ENCODE assay signal across 1 cellular context in the genomic region with DNA sequence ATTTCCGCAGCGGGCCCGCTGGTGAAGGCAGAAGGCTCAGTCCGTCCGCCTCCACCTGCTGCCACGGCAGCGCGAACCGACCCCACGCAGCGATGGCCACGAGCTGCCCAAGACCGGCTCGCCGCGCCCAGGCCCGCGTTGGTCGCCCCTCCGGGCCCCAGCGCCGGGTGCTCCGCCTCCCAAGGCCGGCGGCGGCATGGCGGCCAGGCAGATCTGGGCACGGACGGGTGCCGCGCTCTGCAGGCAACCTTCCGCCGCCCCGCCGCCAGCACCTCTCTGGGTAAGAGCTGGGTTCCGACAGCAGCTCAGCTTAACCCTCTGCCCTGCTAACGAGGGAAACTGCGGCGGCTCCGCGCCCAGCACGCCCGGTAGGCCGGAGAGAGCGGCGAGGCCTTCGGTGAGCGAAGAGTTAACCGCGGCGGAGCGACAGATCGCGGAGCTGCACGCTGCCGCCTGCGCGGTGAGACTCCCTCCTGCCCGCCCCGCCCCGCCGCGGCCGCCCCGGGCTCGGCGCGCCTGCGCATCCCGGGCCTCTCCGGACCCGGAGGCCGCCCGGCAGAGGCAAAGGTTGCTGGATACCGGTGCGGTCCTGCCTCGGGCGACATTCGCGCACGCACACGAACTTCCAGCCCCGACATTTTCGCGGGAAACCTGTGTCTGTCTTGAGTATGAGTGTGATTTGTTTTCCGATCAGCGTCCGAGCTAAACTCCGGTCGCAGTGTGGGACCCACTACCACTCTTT.
TF ChIP-seq lines count a peak whose summit lies in the region.

A gene (plus strand): TSS at position 177 of the 742 bp plus-strand sequence. CDS start 20 bp downstream, at position 197.

TF ChIP-seq in K562, 482 proteins besides CTCF, POLR2A, EP300 and RAD21 (continued from another document and continues in another):
- TF ChIP-seq, protein P1, sequence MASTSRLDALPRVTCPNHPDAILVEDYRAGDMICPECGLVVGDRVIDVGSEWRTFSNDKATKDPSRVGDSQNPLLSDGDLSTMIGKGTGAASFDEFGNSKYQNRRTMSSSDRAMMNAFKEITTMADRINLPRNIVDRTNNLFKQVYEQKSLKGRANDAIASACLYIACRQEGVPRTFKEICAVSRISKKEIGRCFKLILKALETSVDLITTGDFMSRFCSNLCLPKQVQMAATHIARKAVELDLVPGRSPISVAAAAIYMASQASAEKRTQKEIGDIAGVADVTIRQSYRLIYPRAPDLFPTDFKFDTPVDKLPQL (IDR thresholded peaks at IDR 0.05; ENCODE audit: extremely low read depth, insufficient read length) = no peak
- no peak for TF ChIP-seq RBM34 (IDR thresholded peaks at IDR 0.05; ENCODE audit: borderline replicate concordance, insufficient read depth, low read length)
- TF ChIP-seq NFXL1 (CRISPR knock-in tag; IDR thresholded peaks at IDR 0.05) = no peak
- TF ChIP-seq, protein P2, sequence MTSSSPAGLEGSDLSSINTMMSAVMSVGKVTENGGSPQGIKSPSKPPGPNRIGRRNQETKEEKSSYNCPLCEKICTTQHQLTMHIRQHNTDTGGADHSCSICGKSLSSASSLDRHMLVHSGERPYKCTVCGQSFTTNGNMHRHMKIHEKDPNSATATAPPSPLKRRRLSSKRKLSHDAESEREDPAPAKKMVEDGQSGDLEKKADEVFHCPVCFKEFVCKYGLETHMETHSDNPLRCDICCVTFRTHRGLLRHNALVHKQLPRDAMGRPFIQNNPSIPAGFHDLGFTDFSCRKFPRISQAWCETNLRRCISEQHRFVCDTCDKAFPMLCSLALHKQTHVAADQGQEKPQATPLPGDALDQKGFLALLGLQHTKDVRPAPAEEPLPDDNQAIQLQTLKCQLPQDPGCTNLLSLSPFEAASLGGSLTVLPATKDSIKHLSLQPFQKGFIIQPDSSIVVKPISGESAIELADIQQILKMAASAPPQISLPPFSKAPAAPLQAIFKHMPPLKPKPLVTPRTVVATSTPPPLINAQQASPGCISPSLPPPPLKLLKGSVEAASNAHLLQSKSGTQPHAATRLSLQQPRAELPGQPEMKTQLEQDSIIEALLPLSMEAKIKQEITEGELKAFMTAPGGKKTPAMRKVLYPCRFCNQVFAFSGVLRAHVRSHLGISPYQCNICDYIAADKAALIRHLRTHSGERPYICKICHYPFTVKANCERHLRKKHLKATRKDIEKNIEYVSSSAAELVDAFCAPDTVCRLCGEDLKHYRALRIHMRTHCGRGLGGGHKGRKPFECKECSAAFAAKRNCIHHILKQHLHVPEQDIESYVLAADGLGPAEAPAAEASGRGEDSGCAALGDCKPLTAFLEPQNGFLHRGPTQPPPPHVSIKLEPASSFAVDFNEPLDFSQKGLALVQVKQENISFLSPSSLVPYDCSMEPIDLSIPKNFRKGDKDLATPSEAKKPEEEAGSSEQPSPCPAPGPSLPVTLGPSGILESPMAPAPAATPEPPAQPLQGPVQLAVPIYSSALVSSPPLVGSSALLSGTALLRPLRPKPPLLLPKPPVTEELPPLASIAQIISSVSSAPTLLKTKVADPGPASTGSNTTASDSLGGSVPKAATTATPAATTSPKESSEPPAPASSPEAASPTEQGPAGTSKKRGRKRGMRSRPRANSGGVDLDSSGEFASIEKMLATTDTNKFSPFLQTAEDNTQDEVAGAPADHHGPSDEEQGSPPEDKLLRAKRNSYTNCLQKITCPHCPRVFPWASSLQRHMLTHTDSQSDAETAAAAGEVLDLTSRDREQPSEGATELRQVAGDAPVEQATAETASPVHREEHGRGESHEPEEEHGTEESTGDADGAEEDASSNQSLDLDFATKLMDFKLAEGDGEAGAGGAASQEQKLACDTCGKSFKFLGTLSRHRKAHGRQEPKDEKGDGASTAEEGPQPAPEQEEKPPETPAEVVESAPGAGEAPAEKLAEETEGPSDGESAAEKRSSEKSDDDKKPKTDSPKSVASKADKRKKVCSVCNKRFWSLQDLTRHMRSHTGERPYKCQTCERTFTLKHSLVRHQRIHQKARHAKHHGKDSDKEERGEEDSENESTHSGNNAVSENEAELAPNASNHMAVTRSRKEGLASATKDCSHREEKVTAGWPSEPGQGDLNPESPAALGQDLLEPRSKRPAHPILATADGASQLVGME (CRISPR knock-in tag; IDR thresholded peaks at IDR 0.05) = peak; percentile 69; the same call in 1 of the 2 replicates
- TF ChIP-seq ZNF354B (CRISPR knock-in tag; IDR thresholded peaks at IDR 0.05) = no peak
- peak; percentile 88 to 99 for TF ChIP-seq MAZ (CRISPR knock-in tag; conservative IDR thresholded peaks at IDR 0.05 in 1 of 2, IDR thresholded peaks at IDR 0.05 in 1 of 2)
- TF ChIP-seq, protein P3, sequence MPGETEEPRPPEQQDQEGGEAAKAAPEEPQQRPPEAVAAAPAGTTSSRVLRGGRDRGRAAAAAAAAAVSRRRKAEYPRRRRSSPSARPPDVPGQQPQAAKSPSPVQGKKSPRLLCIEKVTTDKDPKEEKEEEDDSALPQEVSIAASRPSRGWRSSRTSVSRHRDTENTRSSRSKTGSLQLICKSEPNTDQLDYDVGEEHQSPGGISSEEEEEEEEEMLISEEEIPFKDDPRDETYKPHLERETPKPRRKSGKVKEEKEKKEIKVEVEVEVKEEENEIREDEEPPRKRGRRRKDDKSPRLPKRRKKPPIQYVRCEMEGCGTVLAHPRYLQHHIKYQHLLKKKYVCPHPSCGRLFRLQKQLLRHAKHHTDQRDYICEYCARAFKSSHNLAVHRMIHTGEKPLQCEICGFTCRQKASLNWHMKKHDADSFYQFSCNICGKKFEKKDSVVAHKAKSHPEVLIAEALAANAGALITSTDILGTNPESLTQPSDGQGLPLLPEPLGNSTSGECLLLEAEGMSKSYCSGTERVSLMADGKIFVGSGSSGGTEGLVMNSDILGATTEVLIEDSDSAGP (CRISPR knock-in tag; IDR thresholded peaks at IDR 0.05) = no peak
- 0 out of 4 replicates have a peak, but pooled peaks of 1 of the 2 experiments have one; percentile 33 for TF ChIP-seq CSDE1 (IDR thresholded peaks at IDR 0.05)
- peak; percentile 86 for TF ChIP-seq FOXJ2 (tag; IDR thresholded peaks at IDR 0.05)
- TF ChIP-seq HDGF (IDR thresholded peaks at IDR 0.05) = no peak
- TF ChIP-seq, protein P4, sequence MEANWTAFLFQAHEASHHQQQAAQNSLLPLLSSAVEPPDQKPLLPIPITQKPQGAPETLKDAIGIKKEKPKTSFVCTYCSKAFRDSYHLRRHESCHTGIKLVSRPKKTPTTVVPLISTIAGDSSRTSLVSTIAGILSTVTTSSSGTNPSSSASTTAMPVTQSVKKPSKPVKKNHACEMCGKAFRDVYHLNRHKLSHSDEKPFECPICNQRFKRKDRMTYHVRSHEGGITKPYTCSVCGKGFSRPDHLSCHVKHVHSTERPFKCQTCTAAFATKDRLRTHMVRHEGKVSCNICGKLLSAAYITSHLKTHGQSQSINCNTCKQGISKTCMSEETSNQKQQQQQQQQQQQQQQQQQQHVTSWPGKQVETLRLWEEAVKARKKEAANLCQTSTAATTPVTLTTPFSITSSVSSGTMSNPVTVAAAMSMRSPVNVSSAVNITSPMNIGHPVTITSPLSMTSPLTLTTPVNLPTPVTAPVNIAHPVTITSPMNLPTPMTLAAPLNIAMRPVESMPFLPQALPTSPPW (CRISPR knock-in tag; IDR thresholded peaks at IDR 0.05) = peak; percentile 89
- TF ChIP-seq SMARCE1 (IDR thresholded peaks at IDR 0.05) = no peak
- TF ChIP-seq, protein P5, sequence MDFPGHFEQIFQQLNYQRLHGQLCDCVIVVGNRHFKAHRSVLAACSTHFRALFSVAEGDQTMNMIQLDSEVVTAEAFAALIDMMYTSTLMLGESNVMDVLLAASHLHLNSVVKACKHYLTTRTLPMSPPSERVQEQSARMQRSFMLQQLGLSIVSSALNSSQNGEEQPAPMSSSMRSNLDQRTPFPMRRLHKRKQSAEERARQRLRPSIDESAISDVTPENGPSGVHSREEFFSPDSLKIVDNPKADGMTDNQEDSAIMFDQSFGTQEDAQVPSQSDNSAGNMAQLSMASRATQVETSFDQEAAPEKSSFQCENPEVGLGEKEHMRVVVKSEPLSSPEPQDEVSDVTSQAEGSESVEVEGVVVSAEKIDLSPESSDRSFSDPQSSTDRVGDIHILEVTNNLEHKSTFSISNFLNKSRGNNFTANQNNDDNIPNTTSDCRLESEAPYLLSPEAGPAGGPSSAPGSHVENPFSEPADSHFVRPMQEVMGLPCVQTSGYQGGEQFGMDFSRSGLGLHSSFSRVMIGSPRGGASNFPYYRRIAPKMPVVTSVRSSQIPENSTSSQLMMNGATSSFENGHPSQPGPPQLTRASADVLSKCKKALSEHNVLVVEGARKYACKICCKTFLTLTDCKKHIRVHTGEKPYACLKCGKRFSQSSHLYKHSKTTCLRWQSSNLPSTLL (IDR thresholded peaks at IDR 0.05) = no peak
- peak; percentile 49 for TF ChIP-seq POLR2H (tag; IDR thresholded peaks at IDR 0.05; ENCODE audit: low read depth)
- TF ChIP-seq HDAC3 (IDR thresholded peaks at IDR 0.05; ENCODE audit: borderline replicate concordance, partially characterized antibody) = no peak
- TF ChIP-seq HIVEP1 (CRISPR knock-in tag; IDR thresholded peaks at IDR 0.05) = 0 out of 2 replicates have a peak, but pooled peaks have one; percentile 56
- TF ChIP-seq SP1 (CRISPR knock-in tag; IDR thresholded peaks at IDR 0.05) = peak; percentile 58; the same call in 1 of the 2 replicates
- TF ChIP-seq ZNF175 (CRISPR knock-in tag; IDR thresholded peaks at IDR 0.05; ENCODE audit: low read depth) = no peak
- TF ChIP-seq XRCC3 (IDR thresholded peaks at IDR 0.05) = no peak
- no peak for TF ChIP-seq EHMT2 (IDR thresholded peaks at IDR 0.05)
- no peak for TF ChIP-seq SAFB2 (IDR thresholded peaks at IDR 0.05; ENCODE audit: borderline replicate concordance, low read depth, low read length, severe bottlenecking)
- TF ChIP-seq NFE2 (IDR thresholded peaks at IDR 0.05; ENCODE audit: low read depth) = no peak
- TF ChIP-seq, protein P6, sequence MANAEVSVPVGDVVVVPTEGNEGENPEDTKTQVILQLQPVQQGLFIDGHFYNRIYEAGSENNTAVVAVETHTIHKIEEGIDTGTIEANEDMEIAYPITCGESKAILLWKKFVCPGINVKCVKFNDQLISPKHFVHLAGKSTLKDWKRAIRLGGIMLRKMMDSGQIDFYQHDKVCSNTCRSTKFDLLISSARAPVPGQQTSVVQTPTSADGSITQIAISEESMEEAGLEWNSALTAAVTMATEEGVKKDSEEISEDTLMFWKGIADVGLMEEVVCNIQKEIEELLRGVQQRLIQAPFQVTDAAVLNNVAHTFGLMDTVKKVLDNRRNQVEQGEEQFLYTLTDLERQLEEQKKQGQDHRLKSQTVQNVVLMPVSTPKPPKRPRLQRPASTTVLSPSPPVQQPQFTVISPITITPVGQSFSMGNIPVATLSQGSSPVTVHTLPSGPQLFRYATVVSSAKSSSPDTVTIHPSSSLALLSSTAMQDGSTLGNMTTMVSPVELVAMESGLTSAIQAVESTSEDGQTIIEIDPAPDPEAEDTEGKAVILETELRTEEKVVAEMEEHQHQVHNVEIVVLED (CRISPR knock-in tag; IDR thresholded peaks at IDR 0.05) = peak; percentile 71
- no peak for TF ChIP-seq BDP1 (IDR thresholded peaks at IDR 0.05; ENCODE audit: insufficient read depth, insufficient read length)
- TF ChIP-seq RBM14 (IDR thresholded peaks at IDR 0.05; ENCODE audit: borderline replicate concordance, insufficient read depth, low read depth, low read length) = 0 out of 2 replicates have a peak, but pooled peaks have one; percentile 70
- TF ChIP-seq PRMT5 (CRISPR knock-in tag; IDR thresholded peaks at IDR 0.05) = no peak
- no peak for TF ChIP-seq ZNF717 (CRISPR knock-in tag; IDR thresholded peaks at IDR 0.05)
- TF ChIP-seq, protein P7, sequence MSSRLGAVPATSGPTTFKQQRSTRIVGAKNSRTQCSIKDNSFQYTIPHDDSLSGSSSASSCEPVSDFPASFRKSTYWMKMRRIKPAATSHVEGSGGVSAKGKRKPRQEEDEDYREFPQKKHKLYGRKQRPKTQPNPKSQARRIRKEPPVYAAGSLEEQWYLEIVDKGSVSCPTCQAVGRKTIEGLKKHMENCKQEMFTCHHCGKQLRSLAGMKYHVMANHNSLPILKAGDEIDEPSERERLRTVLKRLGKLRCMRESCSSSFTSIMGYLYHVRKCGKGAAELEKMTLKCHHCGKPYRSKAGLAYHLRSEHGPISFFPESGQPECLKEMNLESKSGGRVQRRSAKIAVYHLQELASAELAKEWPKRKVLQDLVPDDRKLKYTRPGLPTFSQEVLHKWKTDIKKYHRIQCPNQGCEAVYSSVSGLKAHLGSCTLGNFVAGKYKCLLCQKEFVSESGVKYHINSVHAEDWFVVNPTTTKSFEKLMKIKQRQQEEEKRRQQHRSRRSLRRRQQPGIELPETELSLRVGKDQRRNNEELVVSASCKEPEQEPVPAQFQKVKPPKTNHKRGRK (tag; IDR thresholded peaks at IDR 0.05) = no peak
- no peak for TF ChIP-seq ZC3H4 (CRISPR knock-in tag; IDR thresholded peaks at IDR 0.05; ENCODE audit: borderline replicate concordance)
- TF ChIP-seq, protein P8, sequence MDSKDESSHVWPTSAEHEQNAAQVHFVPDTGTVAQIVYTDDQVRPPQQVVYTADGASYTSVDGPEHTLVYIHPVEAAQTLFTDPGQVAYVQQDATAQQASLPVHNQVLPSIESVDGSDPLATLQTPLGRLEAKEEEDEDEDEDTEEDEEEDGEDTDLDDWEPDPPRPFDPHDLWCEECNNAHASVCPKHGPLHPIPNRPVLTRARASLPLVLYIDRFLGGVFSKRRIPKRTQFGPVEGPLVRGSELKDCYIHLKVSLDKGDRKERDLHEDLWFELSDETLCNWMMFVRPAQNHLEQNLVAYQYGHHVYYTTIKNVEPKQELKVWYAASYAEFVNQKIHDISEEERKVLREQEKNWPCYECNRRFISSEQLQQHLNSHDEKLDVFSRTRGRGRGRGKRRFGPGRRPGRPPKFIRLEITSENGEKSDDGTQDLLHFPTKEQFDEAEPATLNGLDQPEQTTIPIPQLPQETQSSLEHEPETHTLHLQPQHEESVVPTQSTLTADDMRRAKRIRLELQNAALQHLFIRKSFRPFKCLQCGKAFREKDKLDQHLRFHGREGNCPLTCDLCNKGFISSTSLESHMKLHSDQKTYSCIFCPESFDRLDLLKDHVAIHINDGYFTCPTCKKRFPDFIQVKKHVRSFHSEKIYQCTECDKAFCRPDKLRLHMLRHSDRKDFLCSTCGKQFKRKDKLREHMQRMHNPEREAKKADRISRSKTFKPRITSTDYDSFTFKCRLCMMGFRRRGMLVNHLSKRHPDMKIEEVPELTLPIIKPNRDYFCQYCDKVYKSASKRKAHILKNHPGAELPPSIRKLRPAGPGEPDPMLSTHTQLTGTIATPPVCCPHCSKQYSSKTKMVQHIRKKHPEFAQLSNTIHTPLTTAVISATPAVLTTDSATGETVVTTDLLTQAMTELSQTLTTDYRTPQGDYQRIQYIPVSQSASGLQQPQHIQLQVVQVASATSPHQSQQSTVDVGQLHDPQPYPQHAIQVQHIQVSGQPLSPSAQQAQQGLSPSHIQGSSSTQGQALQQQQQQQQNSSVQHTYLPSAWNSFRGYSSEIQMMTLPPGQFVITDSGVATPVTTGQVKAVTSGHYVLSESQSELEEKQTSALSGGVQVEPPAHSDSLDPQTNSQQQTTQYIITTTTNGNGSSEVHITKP (IDR thresholded peaks at IDR 0.05; ENCODE audit: partially characterized antibody) = no peak
- peak; percentile 71; the same call in 1 of the 2 replicates for TF ChIP-seq BHLHE40 (IDR thresholded peaks at IDR 0.05; ENCODE audit: low read length)
- TF ChIP-seq DMBX1 (CRISPR knock-in tag; IDR thresholded peaks at IDR 0.05; ENCODE audit: borderline replicate concordance) = peak; percentile 30; the same call in 1 of the 2 replicates
- TF ChIP-seq C11orf30 (IDR thresholded peaks at IDR 0.05; ENCODE audit: low read depth) = no peak; the same call in 1 of the 2 replicates
- TF ChIP-seq ZNF778 (CRISPR knock-in tag; IDR thresholded peaks at IDR 0.05) = no peak
- TF ChIP-seq ELF4 (CRISPR knock-in tag; IDR thresholded peaks at IDR 0.05) = no peak; the same call in 1 of the 2 replicates
- no peak; a peak in 1 of 4 replicates for TF ChIP-seq TRIM24 (IDR thresholded peaks at IDR 0.05)
